29 cellular contexts compared by ENCODE assay signal in genomic region chr2:37579314-37579713, GRCh38.
"Had no signal": no experiment of that assay in that cellular context is flagged by ENCODE, and none has a peak within 500 bp of the region (broad histone marks: within the 10 kb centered on the region; RNA-seq: fewer than 3 reads in every experiment).

No MANE protein-coding gene starts in this region.

- FAIRE-seq: astrocyte, bronchial epithelial cell had no signal

- H3K9me3 ChIP-seq: esophagus muscularis mucosa, gastrocnemius medialis had no signal

- ATAC-seq: activated CD4-positive, alpha-beta T cell treated with anti-CD3 and anti-CD28 coated beads for 36 hours; activated T-cell treated with anti-CD3 and anti-CD28 coated beads, Interleukin-2, amount 50 U/mL, for 72 hours; effector memory CD8-positive, alpha-beta T cell; foreskin keratinocyte; gastrocnemius medialis; heart left ventricle; T-helper 17 cell had no signal

- H3K4me3 ChIP-seq: coronary artery, dorsolateral prefrontal cortex, esophagus muscularis mucosa, gastrocnemius medialis, heart left ventricle had no signal

- H3K27me3 ChIP-seq: brain microvascular endothelial cell, esophagus muscularis mucosa, foreskin keratinocyte, gastrocnemius medialis, heart left ventricle had no signal

- H3K27ac ChIP-seq: brain microvascular endothelial cell, coronary artery, dorsolateral prefrontal cortex, esophagus muscularis mucosa, foreskin keratinocyte, gastrocnemius medialis, heart left ventricle had no signal

- DNase-seq: activated CD4-positive, alpha-beta memory T cell treated with anti-CD3 and anti-CD28 coated beads, Interleukin-2, amount 10 ng/mL, durations not matched to agents 7 days and 5 days; activated CD4-positive, alpha-beta T cell treated with anti-CD3 and anti-CD28 coated beads for 36 hours; activated CD4-positive, alpha-beta T cell treated with anti-CD3 and anti-CD28 coated beads, Interleukin-2, amount 10 ng/mL, durations not matched to agents 24 days and 14 days; activated CD4-positive, CD25-positive, alpha-beta regulatory T cell; activated CD4-positive, CD25-positive, alpha-beta regulatory T cell treated with anti-CD3 and anti-CD28 coated beads, Interleukin-2, amount 50 U/mL, for 72 hours; activated CD8-positive, alpha-beta memory T cell treated with anti-CD3 and anti-CD28 coated beads, Interleukin-2, amount 50 U/mL, for 48 hours; activated gamma-delta T cell; activated naive CD4-positive, alpha-beta T cell; activated naive CD4-positive, alpha-beta T cell treated with anti-CD3 and anti-CD28 coated beads, Interleukin-2, amount 50 U/mL, for 16 hours; activated T-cell treated with anti-CD3 and anti-CD28 coated beads for 4 hours; activated T-cell treated with anti-CD3 and anti-CD28 coated beads, Interleukin-2, amount 50 U/mL, for 24 hours; activated T-cell treated with anti-CD3 and anti-CD28 coated beads, Interleukin-2, amount 50 U/mL, for 72 hours; amniotic stem cell; anterior cingulate cortex; brain microvascular endothelial cell; dorsolateral prefrontal cortex; effector CD4-positive, alpha-beta T cell; effector memory CD8-positive, alpha-beta T cell; erythroblast; foreskin keratinocyte; gastrocnemius medialis; glutamatergic neuron; heart left ventricle; T-helper 17 cell; T1000 had no signal

- H3K36me3 ChIP-seq: brain microvascular endothelial cell, esophagus muscularis mucosa, gastrocnemius medialis, heart left ventricle had no signal
